Comparison of ENCODE assay signal across 18 cellular contexts in genomic region chr5:135337064-135337463, GRCh38.
DNase-seq lines count a peak whose midpoint lies in the region; ATAC-seq and TF ChIP-seq lines count a peak whose summit lies in the region.
"Had no signal": no experiment of that assay in that cellular context is flagged by ENCODE, and none has a peak within 500 bp of the region (broad histone marks: within the 10 kb centered on the region; RNA-seq: fewer than 3 reads in every experiment).

No MANE protein-coding gene starts in this region.

- peak; percentile 75 for ATAC-seq in esophagus mucosa
- no peak for ATAC-seq in stimulated activated naive CD8-positive, alpha-beta T cell treated with anti-CD3 and anti-CD28 coated beads, Interleukin-15, Interleukin-2, amounts not matched to agents 100 U/mL and 50 U/mL, for 24 hours
- no peak for ATAC-seq in gastrocnemius medialis

- no peak for TF ChIP-seq POLR2A in gastrocnemius medialis (IDR thresholded peaks at IDR 0.05)

- peak overlapping the region; percentile 28; the same call in 1 of the 2 replicates for H3K27ac Mint-ChIP-seq in HFFc6

- H3K4me1 ChIP-seq in gastrocnemius medialis, result no peaks in the 10 kb centered on the region

- intact Hi-C loops in gastrocnemius medialis (cut with DNase I; ENCODE audit: low total_unique reads), result loop anchor here (10.0 kb wide), 1 partner anchor 302 kb away; the partner anchor contains the start of gene PITX1

- peaks cover 2% of the 10 kb centered on the region for H3K27me3 Mint-ChIP-seq in HFFc6 (ENCODE audit: insufficient read depth)

- POLR2A ChIA-PET in RWPE1 (lab: Yijun Ruan, JAX; ENCODE audit: low non-redundant PET), result no interaction called here

- no peaks in the 10 kb centered on the region for H3K9me3 ChIP-seq in gastrocnemius medialis
- H3K9me3 ChIP-seq: neutrophil, sigmoid colon had no signal

- no peak overlapping the region for H3K4me3 Mint-ChIP-seq in HFFc6

- in situ Hi-C loops in gastrocnemius medialis (cut with MboI; ENCODE audit: low sequenced_read_pairs in 4 of 4), result loop anchor here in 2 of 4 donors (10.0 kb wide), 2 partner anchors 142 to 152 kb away; no protein-coding TSS in a partner anchor

- H3K4me3 ChIP-seq in gastrocnemius medialis, result no peak overlapping the region
- H3K4me3 ChIP-seq: sigmoid colon had no signal

- H3K27ac ChIP-seq in RWPE1 (peak overlapping the region; percentile 67), gastrocnemius medialis (no peak overlapping the region)
- H3K27ac ChIP-seq: neutrophil, sigmoid colon had no signal

- TF ChIP-seq CTCF in HFFc6 (IDR thresholded peaks at IDR 0.05), result no peak
- TF ChIP-seq CTCF in RWPE1 (conservative IDR thresholded peaks at IDR 0.05; ENCODE audit: low read depth), result no peak
- TF ChIP-seq CTCF in gastrocnemius medialis (IDR thresholded peaks at IDR 0.05 in 4 of 5, conservative IDR thresholded peaks at IDR 0.05 in 1 of 5), result no peak

- H3K36me3 ChIP-seq in gastrocnemius medialis, result peaks cover 0 to 69% of the 10 kb centered on the region in 2 donors

- H3K36me3 Mint-ChIP-seq in HFFc6 (ENCODE audit: low read depth), result peaks cover 21% of the 10 kb centered on the region

- H3K27me3 ChIP-seq in gastrocnemius medialis, result no peaks in the 10 kb centered on the region
- H3K27me3 ChIP-seq: neutrophil, sigmoid colon had no signal

- DNase-seq in HFFc6, result no peak
- DNase-seq in RWPE1 (ENCODE audit: low spot score), result no peak
- peak; percentile 89 for DNase-seq in myocyte (ENCODE audit: low read depth)
- no peak for DNase-seq in NOMO-1 treated with DMSO at 0.1 percent for 48 hours (lab: John Stamatoyannopoulos, UW; ENCODE audit: unreplicated experiment)
- DNase-seq in stimulated activated CD4-positive, alpha-beta T cell treated with anti-CD3 and anti-CD28 coated beads, Interleukin-1b, Interleukin-23, amount 100 ng/mL, for 48 hours, result no peak
- DNase-seq in stimulated activated naive CD8-positive, alpha-beta T cell treated with anti-CD3 and anti-CD28 coated beads, Interleukin-15, Interleukin-2, amounts not matched to agents 100 U/mL and 50 U/mL, for 24 hours, result no peak
- no peak for DNase-seq in gastrocnemius medialis
- DNase-seq: activated T-cell treated with anti-CD3 and anti-CD28 coated beads for 4 hours; AML-193; cerebellar nuclear complex; mesenchymal stem cell; NCI-H1436 treated with DMSO at 0.1 percent for 48 hours; NCI-H345; sigmoid colon; stimulated activated CD4-positive, alpha-beta T cell treated with anti-CD3 and anti-CD28 coated beads, Interleukin-4, amount 100 ng/mL, for 24 hours; stimulated activated CD8-positive, alpha-beta memory T cell treated with anti-CD3 and anti-CD28 coated beads, Interleukin-4, amount 100 ng/mL, for 48 hours had no signal

- H3K9me3 Mint-ChIP-seq in HFFc6, result no peaks in the 10 kb centered on the region

- CTCF ChIA-PET in RWPE1 (lab: Yijun Ruan, JAX), result interaction anchor here (0.6 to 1.1 kb wide), 3 partner anchors 14 to 150 kb away, joined by 3 to 4 read pairs (median 3); no protein-coding TSS in a partner anchor

- H3K4me1 Mint-ChIP-seq in HFFc6 (ENCODE audit: low read depth), result peaks cover 44% of the 10 kb centered on the region
